ENCODE assay signal across 17 cellular contexts in the genomic region with DNA sequence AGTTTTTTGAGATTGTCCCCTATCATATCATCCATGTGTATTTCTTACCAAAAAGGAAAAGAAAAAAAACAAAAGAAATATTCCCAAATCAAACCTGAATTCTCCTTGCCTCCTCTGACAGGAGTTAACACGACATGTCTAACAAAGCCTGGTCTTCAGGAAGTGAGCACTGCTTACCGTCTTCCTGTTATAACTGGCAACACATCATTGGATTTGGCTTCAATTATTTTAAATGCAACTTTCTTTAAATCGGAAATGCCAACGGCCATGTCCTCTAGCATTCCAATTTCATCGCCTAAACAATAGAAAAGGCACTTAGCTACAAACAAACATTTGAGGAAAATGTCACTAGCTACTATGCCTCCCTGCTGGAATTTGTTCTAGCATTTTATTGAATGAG.
A peak's percentile ranks its signal among the peaks of the same experiment; 100 is the strongest.
DNase-seq lines count a peak whose midpoint lies in the region; ATAC-seq and TF ChIP-seq lines count a peak whose summit lies in the region.
"Had no signal": no experiment of that assay in that cellular context is flagged by ENCODE, and none has a peak within 500 bp of the region (broad histone marks: within the 10 kb centered on the region; RNA-seq: fewer than 3 reads in every experiment).

No MANE protein-coding gene starts in this region.

- ATAC-seq in activated CD4-positive, alpha-beta T cell treated with anti-CD3 and anti-CD28 coated beads for 36 hours: no peak
- no peak for ATAC-seq in GM23338
- ATAC-seq in activated CD8-positive, alpha-beta memory T cell treated with anti-CD3 and anti-CD28 coated beads, Interleukin-2, amount 10 ng/mL, durations not matched to agents 7 days and 5 days: no peak
- ATAC-seq: K562 had no signal

- peak overlapping the region; percentile 41 for H3K27ac Mint-ChIP-seq in activated CD4-positive, alpha-beta T cell treated with anti-CD3 and anti-CD28 coated beads for 36 hours
- H3K27ac Mint-ChIP-seq in GM23338 (no peak overlapping the region), mesothelial cell of epicardium (peak overlapping the region; percentile 74)
- no peak overlapping the region for H3K27ac Mint-ChIP-seq in activated CD8-positive, alpha-beta memory T cell treated with anti-CD3 and anti-CD28 coated beads, Interleukin-2, amount 10 ng/mL, durations not matched to agents 7 days and 5 days
- H3K27ac Mint-ChIP-seq: B cell had no signal

- no peak overlapping the region for H3K27ac ChIP-seq in GM23338 (ENCODE audit: low read depth)
- H3K27ac ChIP-seq: 22Rv1 had no signal

- H2AFZ ChIP-seq in GM23338: peak overlapping the region; percentile 49; the same call in 1 of the 2 replicates

- H3K4me2 ChIP-seq in GM23338: 0 out of 2 replicates have a peak overlapping the region, but pooled peaks have one; percentile 14

- no peak overlapping the region for H3K4me3 Mint-ChIP-seq in activated CD4-positive, alpha-beta T cell treated with anti-CD3 and anti-CD28 coated beads for 36 hours
- H3K4me3 Mint-ChIP-seq in GM23338 (no peak overlapping the region), mesothelial cell of epicardium (no peak overlapping the region)
- no peak overlapping the region for H3K4me3 Mint-ChIP-seq in activated CD8-positive, alpha-beta memory T cell treated with anti-CD3 and anti-CD28 coated beads, Interleukin-2, amount 10 ng/mL, durations not matched to agents 7 days and 5 days
- H3K4me3 Mint-ChIP-seq: B cell; CD4-positive, alpha-beta T cell had no signal

- H4K20me1 ChIP-seq in GM23338 (replicated peaks; ENCODE audit: insufficient read depth): no peaks in the 10 kb centered on the region

- no peaks in the 10 kb centered on the region for H3K36me3 ChIP-seq in GM23338 (ENCODE audit: insufficient read depth)

- peaks cover 6% of the 10 kb centered on the region; the same call in 1 of the 2 replicates for H3K4me1 ChIP-seq in GM23338 (ENCODE audit: insufficient read depth)

- H3K36me3 Mint-ChIP-seq in activated CD4-positive, alpha-beta T cell treated with anti-CD3 and anti-CD28 coated beads for 36 hours (ENCODE audit: low read depth): peaks cover 63% of the 10 kb centered on the region
- H3K36me3 Mint-ChIP-seq in GM23338 (ENCODE audit: low read depth) (peaks cover 2% of the 10 kb centered on the region; the same call in 1 of the 3 replicates), mesothelial cell of epicardium (peaks cover 23% of the 10 kb centered on the region)
- peaks cover 38% of the 10 kb centered on the region for H3K36me3 Mint-ChIP-seq in activated CD8-positive, alpha-beta memory T cell treated with anti-CD3 and anti-CD28 coated beads, Interleukin-2, amount 10 ng/mL, durations not matched to agents 7 days and 5 days

- no peak overlapping the region for H3K4me3 ChIP-seq in GM23338
- H3K4me3 ChIP-seq: K562 had no signal

- H3F3A ChIP-seq in GM23338 (replicated peaks; ENCODE audit: low read depth): no peaks in the 10 kb centered on the region

- H3K79me2 ChIP-seq in GM23338 (replicated peaks; ENCODE audit: insufficient read depth): no peaks in the 10 kb centered on the region

- intact Hi-C loops in activated CD4-positive, alpha-beta T cell treated with anti-CD3 and anti-CD28 coated beads for 36 hours (cut with DNase I, micrococcal nuclease): no loop called here

- POLR2A ChIA-PET in activated CD4-positive, alpha-beta T cell treated with anti-CD3 and anti-CD28 coated beads for 36 hours (lab: Charles Lee): no interaction called here

- H3K4me1 Mint-ChIP-seq in activated CD4-positive, alpha-beta T cell treated with anti-CD3 and anti-CD28 coated beads for 36 hours: peaks cover 24% of the 10 kb centered on the region
- H3K4me1 Mint-ChIP-seq in GM23338: peaks cover 4% of the 10 kb centered on the region; the same call in 2 of the 3 replicates
- peaks cover 45% of the 10 kb centered on the region for H3K4me1 Mint-ChIP-seq in mesothelial cell of epicardium
- H3K4me1 Mint-ChIP-seq in activated CD8-positive, alpha-beta memory T cell treated with anti-CD3 and anti-CD28 coated beads, Interleukin-2, amount 10 ng/mL, durations not matched to agents 7 days and 5 days: peaks cover 14% of the 10 kb centered on the region
- H3K4me1 Mint-ChIP-seq: B cell had no signal

- CTCF ChIA-PET in activated CD4-positive, alpha-beta T cell treated with anti-CD3 and anti-CD28 coated beads for 36 hours (lab: Charles Lee): no interaction called here
- CTCF ChIA-PET in activated CD8-positive, alpha-beta memory T cell treated with anti-CD3 and anti-CD28 coated beads, Interleukin-2, amount 10 ng/mL, durations not matched to agents 7 days and 5 days (lab: Charles Lee): no interaction called here

- H3K27me3 Mint-ChIP-seq in activated CD4-positive, alpha-beta T cell treated with anti-CD3 and anti-CD28 coated beads for 36 hours: no peaks in the 10 kb centered on the region
- no peaks in the 10 kb centered on the region for H3K27me3 Mint-ChIP-seq in GM23338 (ENCODE audit: insufficient read depth, low read depth, poor library complexity)
- no peaks in the 10 kb centered on the region for H3K27me3 Mint-ChIP-seq in mesothelial cell of epicardium (ENCODE audit: low read depth)
- H3K27me3 Mint-ChIP-seq in activated CD8-positive, alpha-beta memory T cell treated with anti-CD3 and anti-CD28 coated beads, Interleukin-2, amount 10 ng/mL, durations not matched to agents 7 days and 5 days: no peaks in the 10 kb centered on the region
- H3K27me3 Mint-ChIP-seq: B cell; CD4-positive, alpha-beta T cell had no signal

- no peak for TF ChIP-seq CTCF in GM23338 (conservative IDR thresholded peaks at IDR 0.05; ENCODE audit: low read depth in 2 of 2)
- no peak for TF ChIP-seq CTCF in mesothelial cell of epicardium (IDR thresholded peaks at IDR 0.05; ENCODE audit: unreplicated experiment)

- H3K9me3 Mint-ChIP-seq in activated CD4-positive, alpha-beta T cell treated with anti-CD3 and anti-CD28 coated beads for 36 hours (ENCODE audit: low read depth): peaks cover 2% of the 10 kb centered on the region
- H3K9me3 Mint-ChIP-seq in GM23338 (peaks cover 5% of the 10 kb centered on the region; the same call in 2 of the 3 replicates), mesothelial cell of epicardium (peaks cover 10% of the 10 kb centered on the region)
- no peaks in the 10 kb centered on the region for H3K9me3 Mint-ChIP-seq in activated CD8-positive, alpha-beta memory T cell treated with anti-CD3 and anti-CD28 coated beads, Interleukin-2, amount 10 ng/mL, durations not matched to agents 7 days and 5 days (ENCODE audit: low read depth)
- H3K9me3 Mint-ChIP-seq: CD4-positive, alpha-beta T cell had no signal

- DNase-seq in activated CD4-positive, alpha-beta T cell treated with anti-CD3 and anti-CD28 coated beads for 36 hours: no peak
- DNase-seq in activated CD4-positive, alpha-beta T cell treated with anti-CD3 and anti-CD28 coated beads, Interleukin-2, amount 50 U/mL, for 1 hour: no peak
- DNase-seq in GM23338 (ENCODE audit: low spot score) (no peak), dermis blood vessel endothelial cell (peak; percentile 96), mesothelial cell of epicardium (ENCODE audit: low spot score in 2 of 2, unreplicated experiment in 2 of 2) (no peak), HuH-7 (ENCODE audit: low spot score) (no peak)
- no peak for DNase-seq in stimulated activated CD4-positive, alpha-beta T cell treated with anti-CD3 and anti-CD28 coated beads, Interleukin-2, amount 100 ng/mL, for 48 hours
- DNase-seq in activated CD8-positive, alpha-beta memory T cell treated with anti-CD3 and anti-CD28 coated beads, Interleukin-2, amount 10 ng/mL, durations not matched to agents 7 days and 5 days: no peak
- DNase-seq: CD4-positive, alpha-beta T cell; EL; NCI-H1105 treated with DMSO at 0.1 percent for 48 hours; NCI-H1694; NCI-H2081 treated with DMSO at 0.1 percent for 48 hours; SHP77 had no signal

- H3K27me3 ChIP-seq in GM23338 (ENCODE audit: insufficient read depth): no peaks in the 10 kb centered on the region

- no peaks in the 10 kb centered on the region for H3K9me2 ChIP-seq in GM23338 (ENCODE audit: insufficient read depth)

TF ChIP-seq in GM23338, 12 proteins besides CTCF, POLR2A, EP300 and RAD21 (continues in another document):
- TF ChIP-seq CREB1 (CRISPR knock-in tag; IDR thresholded peaks at IDR 0.05; ENCODE audit: low read depth) (no peak), ZNF331 (CRISPR knock-in tag; IDR thresholded peaks at IDR 0.05; ENCODE audit: low read depth) (no peak), POLR2AphosphoS5 (IDR thresholded peaks at IDR 0.05; ENCODE audit: low read depth) (no peak), ZNF114 (CRISPR knock-in tag; IDR thresholded peaks at IDR 0.05) (no peak), STAT1 (IDR thresholded peaks at IDR 0.05; ENCODE audit: unreplicated experiment) (no peak)

Comparison
In these comparisons a context has a peak if more than half of its experiments do, and no peak if none do; other contexts are left out.
1. H3K27ac Mint-ChIP-seq: peak in activated CD4-positive, alpha-beta T cell treated with anti-CD3 and anti-CD28 coated beads for 36 hours (single experiment) and mesothelial cell of epicardium (single experiment); none in GM23338 (single experiment) and activated CD8-positive, alpha-beta memory T cell treated with anti-CD3 and anti-CD28 coated beads, Interleukin-2, amount 10 ng/mL, durations not matched to agents 7 days and 5 days (single experiment).